ENCODE assay signal across 23 cellular contexts in the genomic region with DNA sequence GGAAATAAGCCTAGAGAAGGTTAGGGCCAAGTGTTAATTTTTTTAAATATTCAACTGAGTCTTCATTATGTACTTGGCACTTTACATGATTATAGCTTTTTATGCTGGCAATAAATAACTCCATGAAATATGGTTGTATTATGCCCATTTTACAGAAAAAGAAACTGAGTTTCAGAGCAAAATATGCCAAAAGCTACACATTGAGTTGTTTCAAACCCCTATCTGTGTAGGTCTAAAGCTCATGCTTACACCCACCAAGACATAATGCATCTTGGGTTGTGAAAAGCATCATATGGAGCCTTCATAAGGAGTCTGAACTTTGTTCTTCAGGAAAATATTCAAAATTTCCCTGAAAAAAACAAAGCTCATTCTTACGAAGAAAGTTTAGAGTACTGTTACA.
"Had no signal": no experiment of that assay in that cellular context is flagged by ENCODE, and none has a peak within 500 bp of the region (broad histone marks: within the 10 kb centered on the region; RNA-seq: fewer than 3 reads in every experiment).

No MANE protein-coding gene starts in this region.

- FAIRE-seq: endothelial cell of umbilical vein, frontal cortex, islet of Langerhans, keratinocyte had no signal

- H3K27ac Mint-ChIP-seq: dendritic cell treated with granulocyte-macrophage colony-stimulating factor and Interleukin-4, amounts not matched to agents 40 ng/mL and 50 ng/mL, for 4 days; mesothelial cell of epicardium; naive B cell had no signal

- DNase-seq: colonic mucosa; cortex of kidney; dorsolateral prefrontal cortex; effector CD4-positive, alpha-beta T cell; effector memory CD4-positive, alpha-beta T cell; foreskin keratinocyte; glutamatergic neuron; heart right ventricle; hippocampal formation; left cardiac atrium; left lung; left ventricle myocardium superior; lower lobe of right lung; mesenchymal stem cell; mucosa of descending colon; naive B cell had no signal

- H3K4me3 ChIP-seq: colonic mucosa, dorsolateral prefrontal cortex, esophagus muscularis mucosa, heart right ventricle, left lung, lower lobe of right lung, mucosa of descending colon had no signal

- H3K27me3 Mint-ChIP-seq: dendritic cell treated with granulocyte-macrophage colony-stimulating factor and Interleukin-4, amounts not matched to agents 40 ng/mL and 50 ng/mL, for 4 days; naive B cell had no signal

- H3K36me3 ChIP-seq: colonic mucosa, esophagus muscularis mucosa, left lung, lower lobe of right lung had no signal

- H3K9me3 ChIP-seq: colonic mucosa had no signal

- H3K27me3 ChIP-seq: colonic mucosa, dorsolateral prefrontal cortex, esophagus muscularis mucosa, foreskin keratinocyte, heart right ventricle, left lung had no signal

- H3K4me1 ChIP-seq: colonic mucosa, foreskin keratinocyte, left lung had no signal

- H3K4me1 Mint-ChIP-seq: mesothelial cell of epicardium had no signal

- H3K36me3 Mint-ChIP-seq: mesothelial cell of epicardium had no signal

- ATAC-seq: foreskin keratinocyte, heart right ventricle, left cardiac atrium, left lung, left ventricle myocardium superior, lower lobe of right lung, mucosa of descending colon had no signal

- H3K4me3 Mint-ChIP-seq: dendritic cell treated with granulocyte-macrophage colony-stimulating factor and Interleukin-4, amounts not matched to agents 40 ng/mL and 50 ng/mL, for 4 days; mesothelial cell of epicardium; naive B cell had no signal

- H3K27ac ChIP-seq: colonic mucosa, foreskin keratinocyte, heart right ventricle, left lung, lower lobe of right lung had no signal
